Comparison of ENCODE assay signal across 14 cellular contexts in the genomic region with DNA sequence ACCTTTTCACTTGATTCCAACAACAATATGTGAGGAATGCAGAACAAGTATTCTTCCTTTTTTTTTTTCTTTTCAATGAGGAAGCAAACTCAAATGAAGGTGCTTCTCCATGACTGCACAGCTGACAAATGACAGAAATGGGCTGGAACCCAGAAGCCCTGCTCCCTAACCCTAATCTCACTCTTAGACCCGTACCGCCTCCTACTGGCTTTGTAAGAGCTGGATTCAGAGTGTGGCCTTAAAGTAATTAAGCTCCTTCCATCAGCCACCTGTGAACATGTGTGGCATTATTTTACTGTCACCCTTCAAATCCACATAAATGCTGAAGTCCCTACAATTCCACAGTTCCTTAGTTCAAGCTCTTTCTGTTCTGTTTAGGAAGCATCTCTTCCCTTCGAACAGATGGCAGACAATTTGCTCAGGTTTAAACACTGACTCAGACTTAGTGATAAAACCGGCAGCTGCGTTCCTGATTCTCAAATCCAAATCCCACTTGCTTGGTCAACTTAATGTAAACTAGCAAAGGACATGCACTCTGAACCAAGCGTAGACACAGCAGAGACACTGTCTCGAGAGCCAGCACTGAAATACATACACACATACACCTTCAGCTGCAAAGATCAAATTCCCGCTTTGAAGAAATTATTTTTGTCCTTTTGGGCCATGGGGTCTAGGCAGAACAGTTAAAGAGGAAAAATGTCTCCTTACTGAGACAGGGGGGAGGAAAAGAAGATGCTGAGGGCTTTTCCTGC.
DNase-seq lines count a peak whose midpoint lies in the region; ATAC-seq, FAIRE-seq and TF ChIP-seq lines count a peak whose summit lies in the region.
"Had no signal": no experiment of that assay in that cellular context is flagged by ENCODE, and none has a peak within 500 bp of the region (broad histone marks: within the 10 kb centered on the region; RNA-seq: fewer than 3 reads in every experiment).

No MANE protein-coding gene starts in this region.

- no peak overlapping the region for H3K9ac ChIP-seq in OCI-LY1 (ENCODE audit: low read length)

- H3F3A ChIP-seq in OCI-LY1 (ENCODE audit: insufficient read depth, low read length): no peaks in the 10 kb centered on the region

- no peak for FAIRE-seq in HTR-8/SVneo (lab: Jason Lieb, UNC)

- no peaks in the 10 kb centered on the region for H3K79me2 ChIP-seq in OCI-LY1 (ENCODE audit: insufficient read depth, low read length)

- H2AFZ ChIP-seq in OCI-LY1 (ENCODE audit: low read length): no peak overlapping the region

- no peaks in the 10 kb centered on the region for H3K36me3 ChIP-seq in OCI-LY1 (ENCODE audit: insufficient read depth, low read length)
- H3K36me3 ChIP-seq: right lobe of liver, vagina had no signal

- no peak for ATAC-seq in HG02885 (IDR thresholded peaks at IDR 0.05; ENCODE audit: poor library complexity, unreplicated experiment)
- ATAC-seq: activated CD4-positive, alpha-beta T cell treated with anti-CD3 and anti-CD28 coated beads for 36 hours; activated naive CD4-positive, alpha-beta T cell treated with anti-CD3 and anti-CD28 coated beads, Interleukin-2, amount 50 U/mL, for 72 hours; right lobe of liver had no signal

- H3K4me1 ChIP-seq in OCI-LY1 (ENCODE audit: insufficient read depth, low read length, severe bottlenecking): no peaks in the 10 kb centered on the region
- H3K4me1 ChIP-seq: right lobe of liver had no signal

- no peaks in the 10 kb centered on the region for H3K9me2 ChIP-seq in OCI-LY1 (ENCODE audit: low read depth, low read length)

- no peak overlapping the region for H3K27ac ChIP-seq in OCI-LY1 (ENCODE audit: low read depth, low read length, poor library complexity, severe bottlenecking)
- H3K27ac ChIP-seq: epithelial cell of prostate, right lobe of liver, vagina had no signal

- DNase-seq in AG09309 (ENCODE audit: low read depth): no peak
- DNase-seq in HCEC 1CT: peak; percentile 26
- no peak for DNase-seq in fibroblast of villous mesenchyme (ENCODE audit: low read depth)
- no peak for DNase-seq in HTR-8/SVneo (ENCODE audit: insufficient read length, low spot score)
- DNase-seq in SIG-M5 (lab: John Stamatoyannopoulos, UW): no peak
- DNase-seq in NCI-H1092 treated with DMSO at 0.1 percent for 48 hours (lab: John Stamatoyannopoulos, UW): no peak
- DNase-seq: activated CD4-positive, alpha-beta T cell treated with anti-CD3 and anti-CD28 coated beads for 36 hours; CD4-positive, CD25-positive, alpha-beta regulatory T cell; right lobe of liver had no signal

- TF ChIP-seq CTCF in AG09309 (IDR thresholded peaks at IDR 0.05; ENCODE audit: control insufficient read depth, insufficient read depth, low read depth, low read length, missing control alignments): peak; percentile 24
- TF ChIP-seq CTCF in OCI-LY1 (IDR thresholded peaks at IDR 0.05; ENCODE audit: low read length): peak; percentile 17; the same call in 1 of the 2 replicates
- peak; percentile 38 for TF ChIP-seq CTCF in fibroblast of villous mesenchyme (IDR thresholded peaks at IDR 0.05; ENCODE audit: insufficient read depth, low read depth, low read length)

- no peaks in the 10 kb centered on the region for H4K20me1 ChIP-seq in OCI-LY1 (ENCODE audit: insufficient read depth, low read length)

- no peaks in the 10 kb centered on the region for H3K9me3 ChIP-seq in OCI-LY1 (ENCODE audit: low read length)
- H3K9me3 ChIP-seq: right lobe of liver, vagina had no signal

- H3K4me2 ChIP-seq in OCI-LY1 (ENCODE audit: low read length): no peak overlapping the region

- H3K27me3 ChIP-seq in OCI-LY1 (ENCODE audit: insufficient read depth, low read length): no peaks in the 10 kb centered on the region
- H3K27me3 ChIP-seq: right lobe of liver, vagina had no signal

- H3K4me3 ChIP-seq in AG09309 (ENCODE audit: control insufficient read depth, low read depth, low read length): no peak overlapping the region
- H3K4me3 ChIP-seq in OCI-LY1 (ENCODE audit: low read depth, low read length, poor library complexity, severe bottlenecking): no peak overlapping the region
- no peak overlapping the region for H3K4me3 ChIP-seq in fibroblast of villous mesenchyme (ENCODE audit: low read depth, low read length)
- H3K4me3 ChIP-seq: right lobe of liver, vagina had no signal
